In the genomic region with DNA sequence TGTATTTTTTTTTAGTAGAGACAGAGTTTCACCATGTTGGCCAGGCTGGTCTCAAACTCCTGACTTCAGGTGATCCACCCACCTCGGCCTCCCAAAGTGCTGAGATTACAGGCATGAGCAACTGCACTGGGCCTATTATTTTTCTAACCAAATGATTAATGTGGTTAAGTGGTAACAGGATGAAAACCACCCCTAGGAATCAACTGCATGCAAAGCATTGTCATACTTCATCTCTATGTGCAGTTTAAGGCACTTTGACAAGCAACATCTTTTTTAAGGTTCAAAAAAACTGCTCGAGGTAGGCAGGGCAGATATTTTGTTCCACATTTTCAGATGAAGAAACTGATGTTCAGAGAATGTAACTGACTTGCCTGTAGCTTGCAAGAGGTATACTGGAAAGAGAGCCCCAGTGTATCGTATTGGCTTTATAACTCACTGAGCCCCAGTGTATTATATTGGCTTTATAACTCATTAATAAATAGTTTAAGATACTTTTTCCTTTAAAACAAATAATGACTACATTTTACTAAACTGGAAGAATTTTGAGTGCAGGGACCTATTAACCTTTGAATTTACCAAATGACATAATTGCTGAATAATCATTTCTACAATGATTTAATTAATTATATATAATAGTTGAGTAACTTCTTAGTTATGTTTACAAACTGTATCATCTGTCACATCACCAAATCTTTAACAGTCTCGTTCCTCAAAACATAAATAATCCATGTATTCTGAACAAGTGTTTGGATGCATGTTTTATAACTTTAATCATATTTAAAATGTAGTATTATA, we compare ENCODE assay signal across 1 cellular context.
TF ChIP-seq lines count a peak whose summit lies in the region.

No MANE protein-coding gene starts in this region.

TF ChIP-seq in IMR-90, 13 proteins besides CTCF, POLR2A, EP300 and RAD21:
- TF ChIP-seq CHD1 (IDR thresholded peaks at IDR 0.05; ENCODE audit: low read depth, low read length) (no peak), MAFK (IDR thresholded peaks at IDR 0.05; ENCODE audit: low read depth, low read length) (peak; percentile 85)
- TF ChIP-seq, protein P1, sequence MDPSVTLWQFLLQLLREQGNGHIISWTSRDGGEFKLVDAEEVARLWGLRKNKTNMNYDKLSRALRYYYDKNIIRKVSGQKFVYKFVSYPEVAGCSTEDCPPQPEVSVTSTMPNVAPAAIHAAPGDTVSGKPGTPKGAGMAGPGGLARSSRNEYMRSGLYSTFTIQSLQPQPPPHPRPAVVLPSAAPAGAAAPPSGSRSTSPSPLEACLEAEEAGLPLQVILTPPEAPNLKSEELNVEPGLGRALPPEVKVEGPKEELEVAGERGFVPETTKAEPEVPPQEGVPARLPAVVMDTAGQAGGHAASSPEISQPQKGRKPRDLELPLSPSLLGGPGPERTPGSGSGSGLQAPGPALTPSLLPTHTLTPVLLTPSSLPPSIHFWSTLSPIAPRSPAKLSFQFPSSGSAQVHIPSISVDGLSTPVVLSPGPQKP (IDR thresholded peaks at IDR 0.05; ENCODE audit: borderline replicate concordance, low read depth, low read length): no peak
